In the genomic region with DNA sequence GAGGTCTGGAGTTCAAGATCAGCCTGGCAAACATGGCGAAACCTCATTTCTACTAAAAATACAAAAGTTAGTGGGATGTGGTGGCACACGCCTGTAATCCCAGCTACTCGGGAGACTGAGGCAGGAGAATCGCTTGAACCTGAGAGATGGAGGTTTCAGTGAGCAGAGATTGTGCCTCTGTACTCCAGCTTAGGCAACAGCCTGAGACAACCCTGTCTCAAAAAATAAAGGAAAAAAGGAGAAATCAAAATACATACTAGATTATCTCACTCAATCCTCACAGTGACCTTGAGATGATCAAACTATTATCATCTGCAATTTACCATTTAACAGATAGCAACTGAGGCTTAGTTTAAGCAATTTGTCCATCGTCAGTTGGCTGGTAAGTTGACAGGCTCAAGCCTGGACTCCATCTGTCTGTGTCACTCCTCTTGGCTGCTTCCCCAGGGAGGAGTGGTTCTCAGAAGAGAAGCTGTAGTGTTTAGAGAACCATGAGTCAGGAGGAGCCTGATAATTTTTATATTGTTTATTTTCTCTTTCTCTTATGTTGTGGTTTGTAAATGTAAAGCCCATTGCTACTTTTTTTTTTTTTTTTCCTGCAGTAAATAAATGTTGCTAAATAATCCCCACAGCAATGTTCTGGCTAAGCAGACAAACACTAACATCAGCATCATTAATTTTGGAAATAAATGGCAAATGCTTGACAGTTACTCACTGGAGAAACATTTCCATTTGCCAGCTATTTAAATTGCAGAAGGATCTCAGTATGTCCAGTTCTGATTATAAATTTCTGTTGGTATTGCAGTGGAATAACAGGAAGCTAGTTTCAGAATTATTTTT, we compare ENCODE assay signal across 8 cellular contexts. TPM values are rescaled to one million over a fixed set of nuclear protein-coding genes. Genes with fewer than 3 reads are reported as not detected.
DNase-seq lines count a peak whose midpoint lies in the region; ATAC-seq, FAIRE-seq and TF ChIP-seq lines count a peak whose summit lies in the region.
"Not testable (repeated sequence)": the region's sequence is repeated elsewhere in the genome, so short reads cannot be mapped to it uniquely, and the experiment has no call there.

No MANE protein-coding gene starts in this region.

- 70% methylated on average over 5 of the region's 5 CpGs for WGBS in right lobe of liver (ENCODE audit: insufficient coverage, low coverage, low lambda C conversion rate, missing lambda C conversion rate)

- H3K4me1 ChIP-seq in SJCRH30, foreskin keratinocyte: not testable (repeated sequence)
- H3K4me1 ChIP-seq in right lobe of liver (peaks cover 0 to 14% (median 3%) of the 10 kb centered on the region in 4 donors), vagina (peaks cover 16% of the 10 kb centered on the region)

- H3K36me3 ChIP-seq in SJCRH30; bronchial epithelial cell (ENCODE audit: control insufficient read depth, insufficient read depth, low read length); right lobe of liver; vagina: not testable (repeated sequence)

- DNase-seq in DMS153 (lab: John Stamatoyannopoulos, UW) (peak; percentile 51), NCI-H1105 treated with DMSO at 0.1 percent for 48 hours (lab: John Stamatoyannopoulos, UW) (peak; percentile 18), SJCRH30 (peak; percentile 86 to 91), bronchial epithelial cell (ENCODE audit: low read depth) (peak; percentile 78), foreskin keratinocyte (peak; percentile 44 to 80), right lobe of liver (peak in 2 of 3 donors; percentile 51 to 67), pulmonary artery endothelial cell (ENCODE audit: low read depth, low spot score) (peak; percentile 27)
- DNase-seq in vagina (ENCODE audit: extremely low spot score in 2 of 2): not testable (repeated sequence)

- ATAC-seq in foreskin keratinocyte (peak; percentile 97), right lobe of liver (peak; percentile 86 to 97 (median 94))

- not testable (repeated sequence) for TF ChIP-seq CTCF in bronchial epithelial cell (IDR thresholded peaks at IDR 0.05; ENCODE audit: insufficient read depth, low read length, severe bottlenecking); foreskin keratinocyte (conservative IDR thresholded peaks at IDR 0.05); right lobe of liver (IDR thresholded peaks at IDR 0.05); vagina (IDR thresholded peaks at IDR 0.05)

- peak overlapping the region; percentile 26; the same call in 1 of the 2 replicates for H3K27ac ChIP-seq in SJCRH30
- H3K27ac ChIP-seq in foreskin keratinocyte: peak overlapping the region; percentile 58
- H3K27ac ChIP-seq in right lobe of liver: peak overlapping the region in 1 of 3 donors; percentile 9
- peak overlapping the region; percentile 69 for H3K27ac ChIP-seq in vagina

- not testable (repeated sequence) for H3K9me3 ChIP-seq in SJCRH30 (replicated peaks); right lobe of liver; vagina

- FAIRE-seq in bronchial epithelial cell (lab: Jason Lieb, UNC): peak; percentile 73

- not testable (repeated sequence) for H3K4me3 ChIP-seq in SJCRH30; bronchial epithelial cell (ENCODE audit: low read depth, low read length); right lobe of liver; vagina

- TF ChIP-seq POLR2A in right lobe of liver (IDR thresholded peaks at IDR 0.05); vagina (IDR thresholded peaks at IDR 0.05): not testable (repeated sequence)

- intact Hi-C loops in right lobe of liver (cut with DNase I); vagina (cut with DNase I): not testable (repeated sequence)

- not testable (repeated sequence) for H3K27me3 ChIP-seq in SJCRH30; bronchial epithelial cell (ENCODE audit: control insufficient read depth, insufficient read depth, low read length); foreskin keratinocyte; right lobe of liver; vagina

RNA-seq across cellular contexts. Expression of a gene that starts 46.4 kb away (rescaled TPM):
- total RNA-seq in SJCRH30 (2014; rRNA removed; shearing (Covaris generic)): 21.8 and 25.3 TPM in 2 replicates
- 23.8 and 28.4 TPM in 2 replicates for total RNA-seq in bronchial epithelial cell
- 13.4 and 13.8 TPM in 2 replicates for total RNA-seq in foreskin keratinocyte
- 6.1 and 6.7 TPM in 2 replicates for polyA plus RNA-seq in foreskin keratinocyte
- 10 to 100 TPM in 4 of 6 experiments, 1 to 10 TPM in 2; 9.6 to 15.2 (median 10.2) TPM for total RNA-seq in right lobe of liver
- 14.6 and 21.1 TPM in 2 replicates for total RNA-seq in pulmonary artery endothelial cell
- 40.8 TPM for total RNA-seq in vagina

RNA-seq across cellular contexts. Expression of a gene that starts 47.6 kb away (rescaled TPM):
- 90.0 and 97.9 TPM in 2 replicates for total RNA-seq in SJCRH30 (2014; rRNA removed; shearing (Covaris generic))
- total RNA-seq in bronchial epithelial cell: 108 and 133 TPM in 2 replicates
- total RNA-seq in foreskin keratinocyte: 89.1 and 104 TPM in 2 replicates
- polyA plus RNA-seq in foreskin keratinocyte: 91.2 and 111 TPM in 2 replicates
- 10 to 100 TPM; 50.5 to 63.1 (median 60.5) TPM for total RNA-seq in right lobe of liver
- total RNA-seq in pulmonary artery endothelial cell: 72.1 and 105 TPM in 2 replicates
- 79.8 TPM for total RNA-seq in vagina
